ENCODE assay signal across 16 cellular contexts in genomic region chr2:31258351-31258750, GRCh38. TPM values are rescaled to one million over a fixed set of nuclear protein-coding genes. Genes with fewer than 3 reads are reported as not detected.
A peak's percentile ranks its signal among the peaks of the same experiment; 100 is the strongest.
DNase-seq lines count a peak whose midpoint lies in the region; ATAC-seq, FAIRE-seq and TF ChIP-seq lines count a peak whose summit lies in the region.
"Had no signal": no experiment of that assay in that cellular context is flagged by ENCODE, and none has a peak within 500 bp of the region (broad histone marks: within the 10 kb centered on the region; RNA-seq: fewer than 3 reads in every experiment).

No MANE protein-coding gene starts in this region.

- H3K27ac Mint-ChIP-seq in CD4-positive, alpha-beta memory T cell, result no peak overlapping the region
- H3K27ac Mint-ChIP-seq: CD4-positive, CD25-positive, alpha-beta regulatory T cell; endodermal cell had no signal

- H3K4me1 Mint-ChIP-seq in CD4-positive, alpha-beta memory T cell, result no peaks in the 10 kb centered on the region

- H3K27me3 ChIP-seq in bronchial epithelial cell (ENCODE audit: control insufficient read depth, insufficient read depth, low read length) (no peaks in the 10 kb centered on the region), BE2C (no peaks in the 10 kb centered on the region)
- no peaks in the 10 kb centered on the region for H3K27me3 ChIP-seq in CD4-positive, alpha-beta memory T cell (ENCODE audit: insufficient read depth, low read length)

- no peak overlapping the region for H3K4me3 Mint-ChIP-seq in CD4-positive, alpha-beta memory T cell
- H3K4me3 Mint-ChIP-seq: CD4-positive, CD25-positive, alpha-beta regulatory T cell; endodermal cell had no signal

- FAIRE-seq in bronchial epithelial cell (lab: Jason Lieb, UNC), result peak; percentile 7
- FAIRE-seq: kidney had no signal

- no peaks in the 10 kb centered on the region for H3K9me3 ChIP-seq in BE2C
- no peaks in the 10 kb centered on the region for H3K9me3 ChIP-seq in CD4-positive, alpha-beta memory T cell (ENCODE audit: control insufficient read depth in 1 of 2, low read length in 2 of 2)
- H3K9me3 ChIP-seq: SK-N-SH had no signal

- TF ChIP-seq CTCF in bronchial epithelial cell (IDR thresholded peaks at IDR 0.05; ENCODE audit: insufficient read depth, low read length, severe bottlenecking) (no peak), BE2C (IDR thresholded peaks at IDR 0.05; ENCODE audit: low read depth, low read length) (no peak)

- H3K9me3 Mint-ChIP-seq in CD4-positive, alpha-beta memory T cell, result no peaks in the 10 kb centered on the region
- H3K9me3 Mint-ChIP-seq: CD4-positive, CD25-positive, alpha-beta regulatory T cell; endodermal cell had no signal

- no peaks in the 10 kb centered on the region for H3K27me3 Mint-ChIP-seq in CD4-positive, alpha-beta memory T cell
- H3K27me3 Mint-ChIP-seq: CD4-positive, CD25-positive, alpha-beta regulatory T cell had no signal

- H3K4me3 ChIP-seq in bronchial epithelial cell (ENCODE audit: low read depth, low read length), result no peak overlapping the region
- H3K4me3 ChIP-seq in BE2C (ENCODE audit: low read depth, low read length), result no peak overlapping the region
- no peak overlapping the region for H3K4me3 ChIP-seq in CD4-positive, alpha-beta memory T cell (ENCODE audit: low read length in 2 of 2)

- POLR2A ChIA-PET in CD4-positive, alpha-beta memory T cell (lab: Charles Lee; ENCODE audit: partially characterized antibody), result no interaction called here

- H3K27ac ChIP-seq in CD4-positive, alpha-beta memory T cell (ENCODE audit: low read depth, low read length), result no peak overlapping the region

- intact Hi-C loops in CD4-positive, alpha-beta memory T cell (cut with micrococcal nuclease), result no loop called here

- DNase-seq in bronchial epithelial cell (ENCODE audit: low read depth) (no peak), cerebellum (ENCODE audit: low spot score) (no peak), NCI-H1436 (lab: John Stamatoyannopoulos, UW) (no peak), BE2C (no peak)
- DNase-seq in CD4-positive, alpha-beta memory T cell, result no peak
- DNase-seq: CD4-positive, CD25-positive, alpha-beta regulatory T cell; endodermal cell; GF-D8; kidney; NCI-H187 treated with DMSO at 0.1 percent for 48 hours; NK-92 treated with Interleukin-12 subunit alpha and Interleukin-12 subunit beta, amount 100 ng/mL, for 24 hours; SK-N-SH; stimulated activated CD4-positive, alpha-beta T cell treated with anti-CD3 and anti-CD28 coated beads, Interleukin-4, amount 100 ng/mL, for 24 hours had no signal

- CTCF ChIA-PET in CD4-positive, alpha-beta memory T cell (lab: Charles Lee; ENCODE audit: partially characterized antibody), result no interaction called here

- H3K36me3 Mint-ChIP-seq in CD4-positive, alpha-beta memory T cell, result peaks cover 4 to 10% of the 10 kb centered on the region in 2 donors

- no peaks in the 10 kb centered on the region for H3K4me1 ChIP-seq in BE2C
- H3K4me1 ChIP-seq in CD4-positive, alpha-beta memory T cell (ENCODE audit: insufficient read depth, low read length), result no peaks in the 10 kb centered on the region

- ATAC-seq in GM18517 (IDR thresholded peaks at IDR 0.05; ENCODE audit: unreplicated experiment), result peak; percentile 42
- peak; percentile 31 for ATAC-seq in GM21447 (IDR thresholded peaks at IDR 0.05; ENCODE audit: unreplicated experiment)
- peak; percentile 46 for ATAC-seq in HG03045 (IDR thresholded peaks at IDR 0.05; ENCODE audit: unreplicated experiment)

- H3K36me3 ChIP-seq in bronchial epithelial cell (ENCODE audit: control insufficient read depth, insufficient read depth, low read length) (no peaks in the 10 kb centered on the region), BE2C (no peaks in the 10 kb centered on the region)
- H3K36me3 ChIP-seq in CD4-positive, alpha-beta memory T cell (ENCODE audit: insufficient read depth, low read length), result no peaks in the 10 kb centered on the region

RNA-seq across cellular contexts. Expression of gene EHD3, which starts 24.4 kb away (rescaled TPM):
- total RNA-seq in bronchial epithelial cell (1.6 and 2.3 TPM in 2 replicates), cerebellum (11.8 TPM)
- polyA plus RNA-seq in BE2C (2012; ENCODE audit: insufficient read depth, insufficient read length, low read depth), result 5.7 TPM
- 1 to 10 TPM; 4.0 to 4.4 TPM for total RNA-seq in CD4-positive, alpha-beta memory T cell
- polyA plus RNA-seq in CD4-positive, alpha-beta memory T cell, result 1 to 10 TPM; 2.3 to 4.3 TPM

RNA-seq across cellular contexts. Expression of gene CAPN14, which starts 41.0 kb away (rescaled TPM):
- total RNA-seq in bronchial epithelial cell (10.3 and 35.1 TPM in 2 replicates), cerebellum (2.8 TPM)
- polyA plus RNA-seq in BE2C (2012; ENCODE audit: insufficient read depth, insufficient read length, low read depth), result 0.19 TPM
- total RNA-seq in CD4-positive, alpha-beta memory T cell, result under 1 TPM; 0.53 to 0.61 TPM
- polyA plus RNA-seq in CD4-positive, alpha-beta memory T cell, result under 1 TPM; 0.16 to 0.36 TPM
